ENCODE assay signal across 8 cellular contexts in genomic region chr17:59618894-59619312, GRCh38. TPM values are rescaled to one million over a fixed set of nuclear protein-coding genes. Genes with fewer than 3 reads are reported as not detected.
DNase-seq lines count a peak whose midpoint lies in the region; ATAC-seq and TF ChIP-seq lines count a peak whose summit lies in the region.

No MANE protein-coding gene starts in this region.

- peak overlapping the region; percentile 97 to 99 for H3K27ac Mint-ChIP-seq in activated naive CD4-positive, alpha-beta T cell treated with anti-CD3 and anti-CD28 coated beads, Interleukin-2, amount 50 U/mL, for 72 hours

- DNase-seq in activated naive CD4-positive, alpha-beta T cell treated with anti-CD3 and anti-CD28 coated beads, Interleukin-2, amount 50 U/mL, for 72 hours (ENCODE audit: low spot score in 2 of 2), result no peak
- DNase-seq in iPS-NIHi11 (ENCODE audit: low spot score) (peak; percentile 85), SW 1271 (lab: John Stamatoyannopoulos, UW) (no peak), omental fat pad (ENCODE audit: low spot score) (no peak)

- H3K36me3 Mint-ChIP-seq in activated naive CD4-positive, alpha-beta T cell treated with anti-CD3 and anti-CD28 coated beads, Interleukin-2, amount 50 U/mL, for 72 hours, result peaks cover 25% of the 10 kb centered on the region in 2 donors

- no peaks in the 10 kb centered on the region for H3K9me3 ChIP-seq in stomach smooth muscle (ENCODE audit: control insufficient read depth in 2 of 2, low read length in 2 of 2)

- ATAC-seq in GM21526 (IDR thresholded peaks at IDR 0.05; ENCODE audit: low FRiP score, unreplicated experiment) (peak; percentile 6), GM21515 (IDR thresholded peaks at IDR 0.05; ENCODE audit: unreplicated experiment) (no peak), omental fat pad (ENCODE audit: low FRiP score) (no peak)
- ATAC-seq in activated naive CD4-positive, alpha-beta T cell treated with anti-CD3 and anti-CD28 coated beads, Interleukin-2, amount 50 U/mL, for 72 hours, result no peak

- TF ChIP-seq CTCF in 22Rv1 (IDR thresholded peaks at IDR 0.05) (no peak), omental fat pad (IDR thresholded peaks at IDR 0.05) (no peak)

- H3K4me3 ChIP-seq in stomach smooth muscle (ENCODE audit: low read length in 2 of 2), result peak overlapping the region; percentile 92 to 96

- H3K36me3 ChIP-seq in stomach smooth muscle (ENCODE audit: control insufficient read depth in 2 of 2, insufficient read depth in 2 of 2, low read length in 2 of 2), result no peaks in the 10 kb centered on the region

- H3K27ac ChIP-seq in 22Rv1 (peak overlapping the region; percentile 97), stomach smooth muscle (ENCODE audit: low read length) (peak overlapping the region; percentile 98)

- H3K27me3 ChIP-seq in stomach smooth muscle (ENCODE audit: control insufficient read depth in 1 of 2, insufficient read depth in 2 of 2, low read length in 2 of 2), result no peaks in the 10 kb centered on the region

- peak overlapping the region; percentile 99 to 100 for H3K9ac ChIP-seq in stomach smooth muscle (ENCODE audit: low read length in 2 of 2)

- peaks cover 4% of the 10 kb centered on the region for H3K4me1 ChIP-seq in stomach smooth muscle (ENCODE audit: control insufficient read depth, insufficient read depth, low read length)

- H3K9me3 Mint-ChIP-seq in activated naive CD4-positive, alpha-beta T cell treated with anti-CD3 and anti-CD28 coated beads, Interleukin-2, amount 50 U/mL, for 72 hours, result no peaks in the 10 kb centered on the region

RNA-seq across cellular contexts. Expression of gene CLTC, which starts 0.8 kb away (rescaled TPM):
- 100 to 1,000 TPM; 156 to 184 TPM for total RNA-seq in activated naive CD4-positive, alpha-beta T cell treated with anti-CD3 and anti-CD28 coated beads, Interleukin-2, amount 50 U/mL, for 72 hours
- 100 to 1,000 TPM; 217 to 241 (median 230) TPM for total RNA-seq in omental fat pad

RNA-seq across cellular contexts. Expression of gene DHX40, which starts 53.5 kb away (rescaled TPM):
- 10 to 100 TPM; 16.4 to 33.1 TPM for total RNA-seq in activated naive CD4-positive, alpha-beta T cell treated with anti-CD3 and anti-CD28 coated beads, Interleukin-2, amount 50 U/mL, for 72 hours
- 10 to 100 TPM; 21.6 to 51.7 (median 32.6) TPM for total RNA-seq in omental fat pad
